Comparison of ENCODE assay signal across 1 cellular context in the genomic region with DNA sequence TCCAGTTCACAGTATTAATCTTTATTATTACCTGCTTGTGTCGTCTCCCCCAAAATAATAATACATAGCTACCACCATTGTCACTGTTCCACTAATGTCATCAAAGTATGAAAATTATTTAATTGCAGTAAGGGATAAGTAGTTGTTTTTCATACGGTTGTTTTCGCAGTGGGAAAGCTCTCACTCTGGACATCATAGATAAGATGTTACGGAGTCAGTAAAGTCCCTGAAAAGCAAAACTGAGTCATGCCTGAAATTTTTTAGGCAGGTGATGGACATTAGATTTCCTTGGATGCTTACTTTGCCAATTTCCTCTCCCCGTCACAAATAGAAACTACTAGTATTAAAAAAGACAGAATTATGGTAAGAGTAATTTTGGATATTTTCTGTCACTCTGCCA.
TF ChIP-seq lines count a peak whose summit lies in the region.

No MANE protein-coding gene starts in this region.

TF ChIP-seq in K562, 482 proteins besides CTCF, POLR2A, EP300 and RAD21 (continued from another document and continues in another):
- 0 out of 2 replicates have a peak, but pooled peaks have one; percentile 22 for TF ChIP-seq POLR2AphosphoS5 (IDR thresholded peaks at IDR 0.05; ENCODE audit: control insufficient read depth, insufficient read depth, low read depth, low read length)
- TF ChIP-seq ZNF449 (CRISPR knock-in tag; IDR thresholded peaks at IDR 0.05): no peak
- TF ChIP-seq, protein P1, sequence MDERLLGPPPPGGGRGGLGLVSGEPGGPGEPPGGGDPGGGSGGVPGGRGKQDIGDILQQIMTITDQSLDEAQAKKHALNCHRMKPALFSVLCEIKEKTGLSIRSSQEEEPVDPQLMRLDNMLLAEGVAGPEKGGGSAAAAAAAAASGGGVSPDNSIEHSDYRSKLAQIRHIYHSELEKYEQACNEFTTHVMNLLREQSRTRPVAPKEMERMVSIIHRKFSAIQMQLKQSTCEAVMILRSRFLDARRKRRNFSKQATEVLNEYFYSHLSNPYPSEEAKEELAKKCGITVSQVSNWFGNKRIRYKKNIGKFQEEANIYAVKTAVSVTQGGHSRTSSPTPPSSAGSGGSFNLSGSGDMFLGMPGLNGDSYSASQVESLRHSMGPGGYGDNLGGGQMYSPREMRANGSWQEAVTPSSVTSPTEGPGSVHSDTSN (CRISPR knock-in tag; IDR thresholded peaks at IDR 0.05; ENCODE audit: low read depth): no peak
- TF ChIP-seq, protein P1 (tag; conservative IDR thresholded peaks at IDR 0.05; ENCODE audit: low read depth): no peak
- no peak for TF ChIP-seq ZNF655 (CRISPR knock-in tag; IDR thresholded peaks at IDR 0.05)
- no peak for TF ChIP-seq MNT (conservative IDR thresholded peaks at IDR 0.05)
- TF ChIP-seq, protein P2, sequence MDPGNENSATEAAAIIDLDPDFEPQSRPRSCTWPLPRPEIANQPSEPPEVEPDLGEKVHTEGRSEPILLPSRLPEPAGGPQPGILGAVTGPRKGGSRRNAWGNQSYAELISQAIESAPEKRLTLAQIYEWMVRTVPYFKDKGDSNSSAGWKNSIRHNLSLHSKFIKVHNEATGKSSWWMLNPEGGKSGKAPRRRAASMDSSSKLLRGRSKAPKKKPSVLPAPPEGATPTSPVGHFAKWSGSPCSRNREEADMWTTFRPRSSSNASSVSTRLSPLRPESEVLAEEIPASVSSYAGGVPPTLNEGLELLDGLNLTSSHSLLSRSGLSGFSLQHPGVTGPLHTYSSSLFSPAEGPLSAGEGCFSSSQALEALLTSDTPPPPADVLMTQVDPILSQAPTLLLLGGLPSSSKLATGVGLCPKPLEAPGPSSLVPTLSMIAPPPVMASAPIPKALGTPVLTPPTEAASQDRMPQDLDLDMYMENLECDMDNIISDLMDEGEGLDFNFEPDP (CRISPR knock-in tag; IDR thresholded peaks at IDR 0.05): no peak
- no peak for TF ChIP-seq GTF2E2 (tag; IDR thresholded peaks at IDR 0.05)
- TF ChIP-seq, protein P3, sequence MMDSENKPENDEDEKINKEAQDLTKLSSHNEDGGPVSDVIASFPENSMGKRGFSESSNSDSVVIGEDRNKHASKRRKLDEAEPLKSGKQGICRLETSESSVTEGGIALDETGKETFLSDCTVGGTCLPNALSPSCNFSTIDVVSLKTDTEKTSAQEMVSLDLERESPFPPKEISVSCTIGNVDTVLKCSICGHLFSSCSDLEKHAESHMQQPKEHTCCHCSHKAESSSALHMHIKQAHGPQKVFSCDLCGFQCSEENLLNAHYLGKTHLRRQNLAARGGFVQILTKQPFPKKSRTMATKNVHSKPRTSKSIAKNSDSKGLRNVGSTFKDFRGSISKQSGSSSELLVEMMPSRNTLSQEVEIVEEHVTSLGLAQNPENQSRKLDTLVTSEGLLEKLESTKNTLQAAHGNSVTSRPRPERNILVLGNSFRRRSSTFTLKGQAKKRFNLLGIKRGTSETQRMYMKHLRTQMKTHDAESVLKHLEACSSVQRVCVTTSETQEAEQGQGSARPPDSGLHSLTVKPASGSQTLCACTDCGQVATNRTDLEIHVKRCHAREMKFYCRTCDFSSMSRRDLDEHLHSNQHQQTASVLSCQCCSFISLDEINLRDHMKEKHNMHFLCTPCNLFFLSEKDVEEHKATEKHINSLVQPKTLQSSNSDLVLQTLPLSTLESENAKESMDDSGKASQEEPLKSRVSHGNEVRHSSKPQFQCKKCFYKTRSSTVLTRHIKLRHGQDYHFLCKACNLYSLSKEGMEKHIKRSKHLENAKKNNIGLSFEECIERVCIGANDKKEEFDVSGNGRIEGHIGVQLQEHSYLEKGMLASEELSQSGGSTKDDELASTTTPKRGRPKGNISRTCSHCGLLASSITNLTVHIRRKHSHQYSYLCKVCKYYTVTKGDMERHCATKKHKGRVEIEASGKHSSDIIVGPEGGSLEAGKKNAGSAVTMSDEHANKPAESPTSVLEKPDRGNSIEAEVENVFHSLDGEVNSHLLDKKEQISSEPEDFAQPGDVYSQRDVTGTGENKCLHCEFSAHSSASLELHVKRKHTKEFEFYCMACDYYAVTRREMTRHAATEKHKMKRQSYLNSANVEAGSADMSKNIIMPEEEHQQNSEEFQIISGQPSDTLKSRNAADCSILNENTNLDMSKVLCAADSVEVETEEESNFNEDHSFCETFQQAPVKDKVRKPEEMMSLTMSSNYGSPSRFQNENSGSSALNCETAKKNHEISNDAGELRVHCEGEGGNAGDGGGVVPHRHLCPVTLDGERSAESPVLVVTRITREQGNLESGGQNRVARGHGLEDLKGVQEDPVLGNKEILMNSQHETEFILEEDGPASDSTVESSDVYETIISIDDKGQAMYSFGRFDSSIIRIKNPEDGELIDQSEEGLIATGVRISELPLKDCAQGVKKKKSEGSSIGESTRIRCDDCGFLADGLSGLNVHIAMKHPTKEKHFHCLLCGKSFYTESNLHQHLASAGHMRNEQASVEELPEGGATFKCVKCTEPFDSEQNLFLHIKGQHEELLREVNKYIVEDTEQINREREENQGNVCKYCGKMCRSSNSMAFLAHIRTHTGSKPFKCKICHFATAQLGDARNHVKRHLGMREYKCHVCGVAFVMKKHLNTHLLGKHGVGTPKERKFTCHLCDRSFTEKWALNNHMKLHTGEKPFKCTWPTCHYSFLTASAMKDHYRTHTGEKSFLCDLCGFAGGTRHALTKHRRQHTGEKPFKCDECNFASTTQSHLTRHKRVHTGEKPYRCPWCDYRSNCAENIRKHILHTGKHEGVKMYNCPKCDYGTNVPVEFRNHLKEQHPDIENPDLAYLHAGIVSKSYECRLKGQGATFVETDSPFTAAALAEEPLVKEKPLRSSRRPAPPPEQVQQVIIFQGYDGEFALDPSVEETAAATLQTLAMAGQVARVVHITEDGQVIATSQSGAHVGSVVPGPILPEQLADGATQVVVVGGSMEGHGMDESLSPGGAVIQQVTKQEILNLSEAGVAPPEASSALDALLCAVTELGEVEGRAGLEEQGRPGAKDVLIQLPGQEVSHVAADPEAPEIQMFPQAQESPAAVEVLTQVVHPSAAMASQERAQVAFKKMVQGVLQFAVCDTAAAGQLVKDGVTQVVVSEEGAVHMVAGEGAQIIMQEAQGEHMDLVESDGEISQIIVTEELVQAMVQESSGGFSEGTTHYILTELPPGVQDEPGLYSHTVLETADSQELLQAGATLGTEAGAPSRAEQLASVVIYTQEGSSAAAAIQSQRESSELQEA (IDR thresholded peaks at IDR 0.05; ENCODE audit: low read depth): no peak
- peak; percentile 58 for TF ChIP-seq ATF3 (IDR thresholded peaks at IDR 0.05)
- TF ChIP-seq ATF3 (CRISPR knock-in tag; conservative IDR thresholded peaks at IDR 0.05): no peak
- TF ChIP-seq SAFB2 (IDR thresholded peaks at IDR 0.05; ENCODE audit: borderline replicate concordance, low read depth, low read length, severe bottlenecking): no peak
- TF ChIP-seq ZNF444 (CRISPR knock-in tag; IDR thresholded peaks at IDR 0.05): no peak
- TF ChIP-seq, protein P4, sequence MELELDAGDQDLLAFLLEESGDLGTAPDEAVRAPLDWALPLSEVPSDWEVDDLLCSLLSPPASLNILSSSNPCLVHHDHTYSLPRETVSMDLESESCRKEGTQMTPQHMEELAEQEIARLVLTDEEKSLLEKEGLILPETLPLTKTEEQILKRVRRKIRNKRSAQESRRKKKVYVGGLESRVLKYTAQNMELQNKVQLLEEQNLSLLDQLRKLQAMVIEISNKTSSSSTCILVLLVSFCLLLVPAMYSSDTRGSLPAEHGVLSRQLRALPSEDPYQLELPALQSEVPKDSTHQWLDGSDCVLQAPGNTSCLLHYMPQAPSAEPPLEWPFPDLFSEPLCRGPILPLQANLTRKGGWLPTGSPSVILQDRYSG (tag; conservative IDR thresholded peaks at IDR 0.05; ENCODE audit: low read depth): no peak
- TF ChIP-seq, protein P5, sequence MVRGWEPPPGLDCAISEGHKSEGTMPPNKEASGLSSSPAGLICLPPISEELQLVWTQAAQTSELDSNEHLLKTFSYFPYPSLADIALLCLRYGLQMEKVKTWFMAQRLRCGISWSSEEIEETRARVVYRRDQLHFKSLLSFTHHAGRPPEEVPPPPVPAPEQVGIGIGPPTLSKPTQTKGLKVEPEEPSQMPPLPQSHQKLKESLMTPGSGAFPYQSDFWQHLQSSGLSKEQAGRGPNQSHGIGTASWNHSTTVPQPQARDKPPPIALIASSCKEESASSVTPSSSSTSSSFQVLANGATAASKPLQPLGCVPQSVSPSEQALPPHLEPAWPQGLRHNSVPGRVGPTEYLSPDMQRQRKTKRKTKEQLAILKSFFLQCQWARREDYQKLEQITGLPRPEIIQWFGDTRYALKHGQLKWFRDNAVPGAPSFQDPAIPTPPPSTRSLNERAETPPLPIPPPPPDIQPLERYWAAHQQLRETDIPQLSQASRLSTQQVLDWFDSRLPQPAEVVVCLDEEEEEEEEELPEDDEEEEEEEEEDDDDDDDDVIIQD (CRISPR knock-in tag; IDR thresholded peaks at IDR 0.05): no peak
- TF ChIP-seq NCOR1 (IDR thresholded peaks at IDR 0.05): peak; percentile 62
- TF ChIP-seq ZNF717 (CRISPR knock-in tag; IDR thresholded peaks at IDR 0.05): no peak
- TF ChIP-seq PCBP1 (IDR thresholded peaks at IDR 0.05; ENCODE audit: low read depth, low read length, poor library complexity, severe bottlenecking): no peak
- no peak for TF ChIP-seq NFYB (IDR thresholded peaks at IDR 0.05; ENCODE audit: extremely low read depth, insufficient read length)
- no peak for TF ChIP-seq AFF4 (CRISPR knock-in tag; IDR thresholded peaks at IDR 0.05)
- TF ChIP-seq GATAD2B (IDR thresholded peaks at IDR 0.05; ENCODE audit: borderline replicate concordance): no peak
